ENCODE assay signal across 14 cellular contexts in genomic region chr6:21132856-21133610, GRCh38.
A peak's percentile ranks its signal among the peaks of the same experiment; 100 is the strongest.
DNase-seq lines count a peak whose midpoint lies in the region; ATAC-seq and TF ChIP-seq lines count a peak whose summit lies in the region.
"Had no signal": no experiment of that assay in that cellular context is flagged by ENCODE, and none has a peak within 500 bp of the region (broad histone marks: within the 10 kb centered on the region; RNA-seq: fewer than 3 reads in every experiment).

No MANE protein-coding gene starts in this region.

- whole genome bisulfite sequencing in mesodermal cell (ENCODE audit: insufficient coverage in 2 of 2), 2 experiments = 45 to 63% methylated on average over 2 to 4 of the region's 5 CpGs

- intact Hi-C loops in activated naive CD4-positive, alpha-beta T cell treated with anti-CD3 and anti-CD28 coated beads for 36 hours (cut with micrococcal nuclease) = no loop called here

- no peak for TF ChIP-seq CTCF in cardiac fibroblast (IDR thresholded peaks at IDR 0.05; ENCODE audit: low read depth, low read length)

- no peak overlapping the region for H3K4me3 ChIP-seq in cardiac fibroblast (replicated peaks in 1 of 2; ENCODE audit: low read depth in 2 of 2, low read length in 2 of 2)
- H3K4me3 ChIP-seq in mesodermal cell (ENCODE audit: extremely low read depth, insufficient read depth, low read length, poor library complexity, severe bottlenecking) = no peak overlapping the region
- H3K4me3 ChIP-seq: vagina had no signal

- ATAC-seq in GM18517 (IDR thresholded peaks at IDR 0.05; ENCODE audit: unreplicated experiment) = no peak
- ATAC-seq: activated naive CD4-positive, alpha-beta T cell treated with anti-CD3 and anti-CD28 coated beads, Interleukin-2, amount 50 U/mL, for 72 hours had no signal

- H3K9me3 Mint-ChIP-seq in activated naive CD4-positive, alpha-beta T cell treated with anti-CD3 and anti-CD28 coated beads for 36 hours = no peaks in the 10 kb centered on the region
- H3K9me3 Mint-ChIP-seq: activated naive CD4-positive, alpha-beta T cell treated with anti-CD3 and anti-CD28 coated beads, Interleukin-2, amount 50 U/mL, for 72 hours had no signal

- no peaks in the 10 kb centered on the region for H3K4me1 ChIP-seq in mesodermal cell (ENCODE audit: control insufficient read depth, insufficient read depth, low read length, poor library complexity, severe bottlenecking)
- H3K4me1 ChIP-seq: vagina had no signal

- CTCF ChIA-PET in activated naive CD4-positive, alpha-beta T cell treated with anti-CD3 and anti-CD28 coated beads for 36 hours (lab: Charles Lee) = no interaction called here

- no peaks in the 10 kb centered on the region for H3K27me3 Mint-ChIP-seq in activated naive CD4-positive, alpha-beta T cell treated with anti-CD3 and anti-CD28 coated beads for 36 hours (ENCODE audit: low read depth)

- H3K4me1 Mint-ChIP-seq in activated naive CD4-positive, alpha-beta T cell treated with anti-CD3 and anti-CD28 coated beads for 36 hours (ENCODE audit: low read depth) = no peaks in the 10 kb centered on the region

- no peak overlapping the region for H3K4me3 Mint-ChIP-seq in activated naive CD4-positive, alpha-beta T cell treated with anti-CD3 and anti-CD28 coated beads for 36 hours

- peak overlapping the region; percentile 32 for H3K27ac ChIP-seq in mesodermal cell (ENCODE audit: low read depth, low read length, severe bottlenecking)
- H3K27ac ChIP-seq: RWPE1, vagina had no signal

- no peaks in the 10 kb centered on the region for H3K36me3 ChIP-seq in mesodermal cell (ENCODE audit: control insufficient read depth, insufficient read depth, low read length)
- H3K36me3 ChIP-seq: vagina had no signal

- DNase-seq in DMS 273 treated with DMSO at 0.1 percent for 48 hours (lab: John Stamatoyannopoulos, UW) = peak; percentile 53
- peak; percentile 32 for DNase-seq in NCI-H2227 treated with DMSO at 0.1 percent for 48 hours (lab: John Stamatoyannopoulos, UW)
- peak; percentile 11 to 18 for DNase-seq in cardiac fibroblast (ENCODE audit: low read depth in 2 of 2)
- DNase-seq in inferior parietal cortex (ENCODE audit: extremely low spot score) = no peak
- DNase-seq in T-helper 1 cell = no peak
- no peak for DNase-seq in activated naive CD4-positive, alpha-beta T cell treated with anti-CD3 and anti-CD28 coated beads for 36 hours
- DNase-seq: activated CD4-positive, alpha-beta T cell treated with anti-CD3 and anti-CD28 coated beads for 48 hours; activated T-cell treated with anti-CD3 and anti-CD28 coated beads for 4 hours; H7 had no signal

- H3K9me3 ChIP-seq in mesodermal cell (ENCODE audit: control insufficient read depth, low read length) = no peaks in the 10 kb centered on the region
- H3K9me3 ChIP-seq: vagina had no signal

- H3K27ac Mint-ChIP-seq in activated naive CD4-positive, alpha-beta T cell treated with anti-CD3 and anti-CD28 coated beads for 36 hours = no peak overlapping the region
- H3K27ac Mint-ChIP-seq: activated naive CD4-positive, alpha-beta T cell treated with anti-CD3 and anti-CD28 coated beads, Interleukin-2, amount 50 U/mL, for 72 hours had no signal

- no peaks in the 10 kb centered on the region for H3K36me3 Mint-ChIP-seq in activated naive CD4-positive, alpha-beta T cell treated with anti-CD3 and anti-CD28 coated beads for 36 hours (ENCODE audit: low read depth)
- H3K36me3 Mint-ChIP-seq: activated naive CD4-positive, alpha-beta T cell treated with anti-CD3 and anti-CD28 coated beads, Interleukin-2, amount 50 U/mL, for 72 hours had no signal

Comparison
In these comparisons a context has a peak if more than half of its experiments do, and no peak if none do; other contexts are left out.
1. DNase-seq: peak in DMS 273 treated with DMSO at 0.1 percent for 48 hours (single experiment), NCI-H2227 treated with DMSO at 0.1 percent for 48 hours (single experiment) and cardiac fibroblast (2 of 2); none in inferior parietal cortex (single experiment), T-helper 1 cell (0 of 5) and activated naive CD4-positive, alpha-beta T cell treated with anti-CD3 and anti-CD28 coated beads for 36 hours (single experiment).